In the genomic region with DNA sequence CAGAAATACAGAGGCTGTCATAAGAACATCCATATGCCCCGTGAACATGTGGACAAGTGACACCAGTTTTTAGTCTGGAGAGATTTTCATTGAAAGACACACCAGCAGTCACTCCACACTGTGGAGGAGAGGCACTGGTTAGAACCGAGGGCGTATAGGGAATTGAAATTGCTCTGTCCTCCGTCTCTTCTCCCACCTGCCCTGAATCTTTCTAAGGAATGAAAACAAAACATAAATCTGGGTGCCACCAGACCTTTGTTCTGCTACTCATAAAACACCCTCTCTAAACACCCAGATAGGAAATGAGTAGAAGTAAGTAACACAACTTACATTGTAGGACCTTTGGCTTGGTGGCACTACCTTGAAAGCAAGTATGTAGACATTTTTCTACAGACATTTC, we compare ENCODE assay signal across 12 cellular contexts. TPM values are rescaled to one million over a fixed set of nuclear protein-coding genes. Genes with fewer than 3 reads are reported as not detected.
DNase-seq lines count a peak whose midpoint lies in the region; ATAC-seq and TF ChIP-seq lines count a peak whose summit lies in the region.
"Had no signal": no experiment of that assay in that cellular context is flagged by ENCODE, and none has a peak within 500 bp of the region (broad histone marks: within the 10 kb centered on the region; RNA-seq: fewer than 3 reads in every experiment).

No MANE protein-coding gene starts in this region.

- no peaks in the 10 kb centered on the region for H3K9me2 ChIP-seq in GM23338 (ENCODE audit: insufficient read depth)

- 0 out of 2 replicates have a peak, but pooled peaks cover 4% of the 10 kb centered on the region for H4K20me1 ChIP-seq in GM23338 (replicated peaks; ENCODE audit: insufficient read depth)

- no peaks in the 10 kb centered on the region for H3K9me3 ChIP-seq in mucosa of descending colon
- H3K9me3 ChIP-seq in gastroesophageal sphincter, result no peaks in the 10 kb centered on the region

- H2AFZ ChIP-seq in GM23338, result no peak overlapping the region; the same call in 1 of the 2 replicates

- H3K36me3 Mint-ChIP-seq in GM23338 (ENCODE audit: low read depth), result peaks cover 6% of the 10 kb centered on the region; the same call in 2 of the 3 replicates
- no peaks in the 10 kb centered on the region for H3K36me3 Mint-ChIP-seq in activated T-helper 2 cell treated with anti-CD3 and anti-CD28 coated beads, Interferon-gamma antibody, Interleukin-2, Interleukin-4, amounts not matched to agents 10 μg/mL and 5 μg/mL and 100 μg/mL, durations not matched to agents 14 hours and 24 hours and 36 hours (ENCODE audit: low read depth)
- H3K36me3 Mint-ChIP-seq: activated CD8-positive, alpha-beta memory T cell treated with anti-CD3 and anti-CD28 coated beads, Interleukin-2, amount 10 ng/mL, durations not matched to agents 7 days and 5 days had no signal

- peaks cover 12% of the 10 kb centered on the region for H3K27me3 Mint-ChIP-seq in GM23338 (ENCODE audit: insufficient read depth, low read depth, poor library complexity)
- peaks cover 76% of the 10 kb centered on the region for H3K27me3 Mint-ChIP-seq in activated T-helper 2 cell treated with anti-CD3 and anti-CD28 coated beads, Interferon-gamma antibody, Interleukin-2, Interleukin-4, amounts not matched to agents 10 μg/mL and 5 μg/mL and 100 μg/mL, durations not matched to agents 14 hours and 24 hours and 36 hours (ENCODE audit: low read depth)

- no peaks in the 10 kb centered on the region; the same call in 2 of the 3 replicates for H3K9me3 Mint-ChIP-seq in GM23338
- no peaks in the 10 kb centered on the region for H3K9me3 Mint-ChIP-seq in activated T-helper 2 cell treated with anti-CD3 and anti-CD28 coated beads, Interferon-gamma antibody, Interleukin-2, Interleukin-4, amounts not matched to agents 10 μg/mL and 5 μg/mL and 100 μg/mL, durations not matched to agents 14 hours and 24 hours and 36 hours

- H3K4me1 ChIP-seq in GM23338 (ENCODE audit: insufficient read depth) (peaks cover 28% of the 10 kb centered on the region), mucosa of descending colon (ENCODE audit: low read depth) (peaks cover 13% of the 10 kb centered on the region), gastroesophageal sphincter (peaks cover 0 to 21% (median 14%) of the 10 kb centered on the region in 3 donors)
- H3K4me1 ChIP-seq: parathyroid adenoma had no signal

- H3K4me3 ChIP-seq in GM23338 (peak overlapping the region; percentile 73), mucosa of descending colon (no peak overlapping the region), gastroesophageal sphincter (no peak overlapping the region)

- peak overlapping the region; percentile 80 for H3K4me3 Mint-ChIP-seq in GM23338
- peak overlapping the region; percentile 48 for H3K4me3 Mint-ChIP-seq in activated T-helper 2 cell treated with anti-CD3 and anti-CD28 coated beads, Interferon-gamma antibody, Interleukin-2, Interleukin-4, amounts not matched to agents 10 μg/mL and 5 μg/mL and 100 μg/mL, durations not matched to agents 14 hours and 24 hours and 36 hours (ENCODE audit: low read depth)

- H3K4me2 ChIP-seq in GM23338, result peak overlapping the region; percentile 83

- in situ Hi-C loops in GM13977 (cut with MboI; ENCODE audit: low pct_unique_long_range_greater_than_20kb, low sequenced_read_pairs, unreplicated experiment), result no loop called here

- TF ChIP-seq POLR2A in gastroesophageal sphincter (IDR thresholded peaks at IDR 0.05), result no peak

- H3K27ac ChIP-seq in GM23338 (ENCODE audit: low read depth) (no peak overlapping the region), gastroesophageal sphincter (no peak overlapping the region)
- H3K27ac ChIP-seq: parathyroid adenoma had no signal

- ATAC-seq in GM23338 (no peak), mucosa of descending colon (peak; percentile 5), gastroesophageal sphincter (no peak), HG03571 (IDR thresholded peaks at IDR 0.05; ENCODE audit: unreplicated experiment) (no peak)

- H3K27ac Mint-ChIP-seq in GM23338, result no peak overlapping the region
- H3K27ac Mint-ChIP-seq in activated T-helper 2 cell treated with anti-CD3 and anti-CD28 coated beads, Interferon-gamma antibody, Interleukin-2, Interleukin-4, amounts not matched to agents 10 μg/mL and 5 μg/mL and 100 μg/mL, durations not matched to agents 14 hours and 24 hours and 36 hours, result no peak overlapping the region
- H3K27ac Mint-ChIP-seq: activated CD8-positive, alpha-beta memory T cell treated with anti-CD3 and anti-CD28 coated beads, Interleukin-2, amount 10 ng/mL, durations not matched to agents 7 days and 5 days had no signal

- DNase-seq in DMS 273 (lab: John Stamatoyannopoulos, UW; ENCODE audit: unreplicated experiment) (peak; percentile 38), DMS 273 treated with DMSO at 0.1 percent for 48 hours (lab: John Stamatoyannopoulos, UW) (no peak), GM23338 (ENCODE audit: low spot score) (no peak), mucosa of descending colon (no peak), GM13977 (ENCODE audit: low spot score) (no peak)
- DNase-seq in activated T-helper 2 cell treated with anti-CD3 and anti-CD28 coated beads, Interferon-gamma antibody, Interleukin-2, Interleukin-4, amounts not matched to agents 10 μg/mL and 5 μg/mL and 100 μg/mL, durations not matched to agents 14 hours and 24 hours and 36 hours (ENCODE audit: low spot score), result no peak
- DNase-seq: activated CD8-positive, alpha-beta memory T cell treated with anti-CD3 and anti-CD28 coated beads, Interleukin-2, amount 10 ng/mL, durations not matched to agents 7 days and 5 days; EL; NK-92 treated with Interleukin-12 subunit alpha and Interleukin-12 subunit beta, amount 100 ng/mL, for 24 hours had no signal

- 20 to 48% methylated on average over 1 to 4 of the region's 4 CpGs for whole genome bisulfite sequencing in gastroesophageal sphincter (ENCODE audit: low coverage in 1 of 2), 2 donors

- TF ChIP-seq CTCF in GM23338 (conservative IDR thresholded peaks at IDR 0.05; ENCODE audit: low read depth in 2 of 2) (no peak), mucosa of descending colon (IDR thresholded peaks at IDR 0.05) (no peak), gastroesophageal sphincter (IDR thresholded peaks at IDR 0.05) (no peak), GM13977 (IDR thresholded peaks at IDR 0.05; ENCODE audit: extremely low read depth, insufficient read depth, missing control alignments) (no peak)

- H3K4me1 Mint-ChIP-seq in GM23338, result peaks cover 38% of the 10 kb centered on the region
- H3K4me1 Mint-ChIP-seq in activated T-helper 2 cell treated with anti-CD3 and anti-CD28 coated beads, Interferon-gamma antibody, Interleukin-2, Interleukin-4, amounts not matched to agents 10 μg/mL and 5 μg/mL and 100 μg/mL, durations not matched to agents 14 hours and 24 hours and 36 hours (ENCODE audit: low read depth), result peaks cover 10% of the 10 kb centered on the region

- no peaks in the 10 kb centered on the region for H3F3A ChIP-seq in GM23338 (replicated peaks; ENCODE audit: low read depth)

- TF ChIP-seq EP300 in gastroesophageal sphincter (IDR thresholded peaks at IDR 0.05), result no peak

- intact Hi-C loops in activated T-helper 2 cell treated with anti-CD3 and anti-CD28 coated beads, Interferon-gamma antibody, Interleukin-2, Interleukin-4, amounts not matched to agents 10 μg/mL and 5 μg/mL and 100 μg/mL, durations not matched to agents 14 hours and 24 hours and 36 hours (cut with micrococcal nuclease), result no loop called here
- intact Hi-C loops in mucosa of descending colon (cut with DNase I, micrococcal nuclease), result no loop called here

- peaks cover 27% of the 10 kb centered on the region for H3K79me2 ChIP-seq in GM23338 (replicated peaks; ENCODE audit: insufficient read depth)
- H3K79me2 ChIP-seq: parathyroid adenoma had no signal

- H3K27me3 ChIP-seq in GM23338 (ENCODE audit: insufficient read depth) (peaks cover 25% of the 10 kb centered on the region), gastroesophageal sphincter (peaks cover 96% of the 10 kb centered on the region)

- H3K36me3 ChIP-seq in GM23338 (ENCODE audit: insufficient read depth) (no peaks in the 10 kb centered on the region), mucosa of descending colon (ENCODE audit: low read depth) (no peaks in the 10 kb centered on the region), gastroesophageal sphincter (no peaks in the 10 kb centered on the region)

TF ChIP-seq in GM23338, 12 proteins besides CTCF, POLR2A, EP300 and RAD21 (continues in another document):
- TF ChIP-seq ZNF114 (CRISPR knock-in tag; IDR thresholded peaks at IDR 0.05), result no peak
- TF ChIP-seq, protein P1, sequence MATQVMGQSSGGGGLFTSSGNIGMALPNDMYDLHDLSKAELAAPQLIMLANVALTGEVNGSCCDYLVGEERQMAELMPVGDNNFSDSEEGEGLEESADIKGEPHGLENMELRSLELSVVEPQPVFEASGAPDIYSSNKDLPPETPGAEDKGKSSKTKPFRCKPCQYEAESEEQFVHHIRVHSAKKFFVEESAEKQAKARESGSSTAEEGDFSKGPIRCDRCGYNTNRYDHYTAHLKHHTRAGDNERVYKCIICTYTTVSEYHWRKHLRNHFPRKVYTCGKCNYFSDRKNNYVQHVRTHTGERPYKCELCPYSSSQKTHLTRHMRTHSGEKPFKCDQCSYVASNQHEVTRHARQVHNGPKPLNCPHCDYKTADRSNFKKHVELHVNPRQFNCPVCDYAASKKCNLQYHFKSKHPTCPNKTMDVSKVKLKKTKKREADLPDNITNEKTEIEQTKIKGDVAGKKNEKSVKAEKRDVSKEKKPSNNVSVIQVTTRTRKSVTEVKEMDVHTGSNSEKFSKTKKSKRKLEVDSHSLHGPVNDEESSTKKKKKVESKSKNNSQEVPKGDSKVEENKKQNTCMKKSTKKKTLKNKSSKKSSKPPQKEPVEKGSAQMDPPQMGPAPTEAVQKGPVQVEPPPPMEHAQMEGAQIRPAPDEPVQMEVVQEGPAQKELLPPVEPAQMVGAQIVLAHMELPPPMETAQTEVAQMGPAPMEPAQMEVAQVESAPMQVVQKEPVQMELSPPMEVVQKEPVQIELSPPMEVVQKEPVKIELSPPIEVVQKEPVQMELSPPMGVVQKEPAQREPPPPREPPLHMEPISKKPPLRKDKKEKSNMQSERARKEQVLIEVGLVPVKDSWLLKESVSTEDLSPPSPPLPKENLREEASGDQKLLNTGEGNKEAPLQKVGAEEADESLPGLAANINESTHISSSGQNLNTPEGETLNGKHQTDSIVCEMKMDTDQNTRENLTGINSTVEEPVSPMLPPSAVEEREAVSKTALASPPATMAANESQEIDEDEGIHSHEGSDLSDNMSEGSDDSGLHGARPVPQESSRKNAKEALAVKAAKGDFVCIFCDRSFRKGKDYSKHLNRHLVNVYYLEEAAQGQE (IDR thresholded peaks at IDR 0.05; ENCODE audit: unreplicated experiment), result no peak

RNA-seq across cellular contexts. Expression of gene STON2, which starts 37.1 kb away (rescaled TPM):
- total RNA-seq in GM23338 (2014; rRNA removed; shearing (Covaris generic)), result 65.4 and 71.0 TPM in 2 replicates
- 8.2 and 9.5 TPM in 2 replicates for polyA plus RNA-seq in GM23338 (2016; fragmentation: Nextera tagmentation; extraction: Ambion mirVana)
- total RNA-seq in activated T-helper 2 cell treated with anti-CD3 and anti-CD28 coated beads, Interferon-gamma antibody, Interleukin-2, Interleukin-4, amounts not matched to agents 10 μg/mL and 5 μg/mL and 100 μg/mL, durations not matched to agents 14 hours and 24 hours and 36 hours, result not detected in 2 replicates
- total RNA-seq in mucosa of descending colon, result 10 to 100 TPM; 17.1 to 31.1 (median 20.7) TPM
- total RNA-seq in gastroesophageal sphincter, result 10 to 100 TPM in 3 of 4 donors, 1 to 10 TPM in 1; 2.8 to 11.6 (median 11.5) TPM
